14 cellular contexts compared by ENCODE assay signal in genomic region chr4:78779280-78779679, GRCh38. TPM values are rescaled to one million over a fixed set of nuclear protein-coding genes. Genes with fewer than 3 reads are reported as not detected.
DNase-seq lines count a peak whose midpoint lies in the region; ATAC-seq, FAIRE-seq and TF ChIP-seq lines count a peak whose summit lies in the region.
"Had no signal": no experiment of that assay in that cellular context is flagged by ENCODE, and none has a peak within 500 bp of the region (broad histone marks: within the 10 kb centered on the region; RNA-seq: fewer than 3 reads in every experiment).

No MANE protein-coding gene starts in this region.

- TF ChIP-seq POLR2A in GM12892 (IDR thresholded peaks at IDR 0.05; ENCODE audit: low read depth, low read length) = no peak

- peak overlapping the region; percentile 99 for H3K4me2 ChIP-seq in osteoblast (ENCODE audit: insufficient read depth, low read length)

- no peaks in the 10 kb centered on the region for H3K36me3 ChIP-seq in osteoblast (ENCODE audit: insufficient read depth, low read length)
- H3K36me3 ChIP-seq: ovary had no signal

- TF ChIP-seq CTCF in HFF-Myc (IDR thresholded peaks at IDR 0.05; ENCODE audit: low read depth, low read length, missing control alignments) (no peak), dorsolateral prefrontal cortex (IDR thresholded peaks at IDR 0.05 in 54 of 56, conservative IDR thresholded peaks at IDR 0.05 in 2 of 56; ENCODE audit: low read depth in 1 of 56, partially characterized antibody in 56 of 56) (no peak), osteoblast (IDR thresholded peaks at IDR 0.05; ENCODE audit: extremely low read depth, low read depth, low read length) (no peak)

- H4K20me1 ChIP-seq in osteoblast (ENCODE audit: insufficient read depth, low read length) = peaks cover 28% of the 10 kb centered on the region

- DNase-seq in GM12892 (ENCODE audit: insufficient read length) = no peak
- no peak for DNase-seq in HFF-Myc (ENCODE audit: extremely low read depth, low read depth)
- no peak for DNase-seq in dorsolateral prefrontal cortex
- DNase-seq in osteoblast (ENCODE audit: insufficient read length, low spot score, missing footprints) = no peak
- DNase-seq: activated CD4-positive, alpha-beta T cell treated with anti-CD3 and anti-CD28 coated beads, Interleukin-2, amount 50 U/mL, for 48 hours; activated effector memory CD4-positive, alpha-beta T cell treated with anti-CD3 and anti-CD28 coated beads, Interleukin-2, amount 50 U/mL, for 16 hours; foreskin melanocyte; NCI-H187; ovary; stimulated activated naive B cell treated with anti-CD40 and anti-IgM and Interleukin-4, amounts not matched to agents 10 μg/mL and 1 μg/mL and 100 μg/mL, for 72 hours had no signal

- FAIRE-seq in GM12892 (lab: Jason Lieb, UNC) = peak; percentile 62
- FAIRE-seq: D721Med had no signal

- no peak for ATAC-seq in HG02870 (IDR thresholded peaks at IDR 0.05; ENCODE audit: unreplicated experiment)
- no peak for ATAC-seq in HG03097 (IDR thresholded peaks at IDR 0.05; ENCODE audit: low FRiP score, unreplicated experiment)
- no peak for ATAC-seq in HG02938 (IDR thresholded peaks at IDR 0.05; ENCODE audit: unreplicated experiment)
- ATAC-seq: stimulated activated naive B cell treated with anti-CD40 and anti-IgM and Interleukin-4, amounts not matched to agents 10 μg/mL and 1 μg/mL and 100 μg/mL, for 72 hours had no signal

- no peaks in the 10 kb centered on the region for H3K9me3 ChIP-seq in osteoblast (ENCODE audit: low read depth, low read length)
- H3K9me3 ChIP-seq: ovary had no signal

- H2AFZ ChIP-seq in osteoblast (ENCODE audit: low read length) = no peak overlapping the region

- H3K79me2 ChIP-seq in osteoblast (ENCODE audit: insufficient read depth, low read length) = peaks cover 76% of the 10 kb centered on the region

- intact Hi-C loops in dorsolateral prefrontal cortex (cut with DNase I) = loop anchor here (5.0 to 10.0 kb wide), 5 partner anchors 74 to 158 kb away; partner anchors contain the start of gene PAQR3 (in 2 of the 2)

- peak overlapping the region; percentile 63; the same call in 1 of the 2 replicates for H3K4me3 ChIP-seq in HFF-Myc (replicated peaks; ENCODE audit: low read depth, low read length)
- peak overlapping the region in 52 of 59 donors; percentile 1 to 99 (median 92) for H3K4me3 ChIP-seq in dorsolateral prefrontal cortex
- H3K4me3 ChIP-seq in osteoblast (ENCODE audit: insufficient read depth, low read length) = no peak overlapping the region
- H3K4me3 ChIP-seq: ovary had no signal

- H3K27ac ChIP-seq in dorsolateral prefrontal cortex (peak overlapping the region in 16 of 59 donors; percentile 5 to 98 (median 28)), osteoblast (ENCODE audit: low read depth, low read length) (no peak overlapping the region)
- H3K27ac ChIP-seq: ovary had no signal

- peaks cover 29% of the 10 kb centered on the region for H3K4me1 ChIP-seq in osteoblast (ENCODE audit: insufficient read depth, low read length)

- H3K27me3 ChIP-seq in dorsolateral prefrontal cortex (no peaks in the 10 kb centered on the region), osteoblast (ENCODE audit: insufficient read depth, low read length) (no peaks in the 10 kb centered on the region)
- H3K27me3 ChIP-seq: ovary had no signal

RNA-seq across cellular contexts. Expression of gene BMP2K, which starts 3.1 kb away (rescaled TPM):
- 12.2 TPM for polyA plus RNA-seq in GM12892 (2012; ENCODE audit: missing spikeins)
- total RNA-seq in dorsolateral prefrontal cortex = 10 to 100 TPM; 28.2 to 76.6 (median 48.9) TPM
- 61.2 and 81.0 TPM in 2 replicates for total RNA-seq in osteoblast
